In the genomic region with DNA sequence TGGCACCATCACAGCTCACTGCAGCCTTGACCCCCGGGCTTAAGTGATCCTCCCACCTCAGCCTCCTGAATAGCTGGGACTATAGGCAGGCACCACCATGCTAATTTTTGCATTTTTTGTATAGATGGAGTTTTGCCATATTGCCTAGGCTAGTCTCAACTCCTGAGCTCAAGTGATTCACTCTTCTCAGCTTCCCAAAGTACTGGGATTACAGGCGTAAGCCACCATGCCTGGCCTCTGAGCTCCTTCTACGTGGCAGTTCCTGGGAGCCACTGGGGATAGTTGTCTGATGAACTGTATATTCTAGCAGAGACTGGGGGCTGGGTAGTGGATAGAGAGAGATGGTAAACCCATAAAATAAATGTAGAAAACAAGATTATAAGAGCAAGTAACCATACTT, we compare ENCODE assay signal across 1 cellular context.
TF ChIP-seq lines count a peak whose summit lies in the region.

No MANE protein-coding gene starts in this region.

TF ChIP-seq in HCT116, 20 proteins besides CTCF, POLR2A, EP300 and RAD21 (continued from another document):
- TF ChIP-seq, protein P1, sequence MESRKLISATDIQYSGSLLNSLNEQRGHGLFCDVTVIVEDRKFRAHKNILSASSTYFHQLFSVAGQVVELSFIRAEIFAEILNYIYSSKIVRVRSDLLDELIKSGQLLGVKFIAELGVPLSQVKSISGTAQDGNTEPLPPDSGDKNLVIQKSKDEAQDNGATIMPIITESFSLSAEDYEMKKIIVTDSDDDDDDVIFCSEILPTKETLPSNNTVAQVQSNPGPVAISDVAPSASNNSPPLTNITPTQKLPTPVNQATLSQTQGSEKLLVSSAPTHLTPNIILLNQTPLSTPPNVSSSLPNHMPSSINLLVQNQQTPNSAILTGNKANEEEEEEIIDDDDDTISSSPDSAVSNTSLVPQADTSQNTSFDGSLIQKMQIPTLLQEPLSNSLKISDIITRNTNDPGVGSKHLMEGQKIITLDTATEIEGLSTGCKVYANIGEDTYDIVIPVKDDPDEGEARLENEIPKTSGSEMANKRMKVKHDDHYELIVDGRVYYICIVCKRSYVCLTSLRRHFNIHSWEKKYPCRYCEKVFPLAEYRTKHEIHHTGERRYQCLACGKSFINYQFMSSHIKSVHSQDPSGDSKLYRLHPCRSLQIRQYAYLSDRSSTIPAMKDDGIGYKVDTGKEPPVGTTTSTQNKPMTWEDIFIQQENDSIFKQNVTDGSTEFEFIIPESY (IDR thresholded peaks at IDR 0.05; ENCODE audit: extremely low read depth, insufficient replicate concordance, low read length) = no peak
- TF ChIP-seq SP1 (IDR thresholded peaks at IDR 0.05; ENCODE audit: low read depth) = no peak
- TF ChIP-seq TCF7L2 (IDR thresholded peaks at IDR 0.05; ENCODE audit: borderline replicate concordance, extremely low read depth, insufficient read depth, insufficient read length) = no peak
- no peak for TF ChIP-seq ZNF274 (IDR thresholded peaks at IDR 0.05; ENCODE audit: low read depth, low read length)
- TF ChIP-seq, protein P2, sequence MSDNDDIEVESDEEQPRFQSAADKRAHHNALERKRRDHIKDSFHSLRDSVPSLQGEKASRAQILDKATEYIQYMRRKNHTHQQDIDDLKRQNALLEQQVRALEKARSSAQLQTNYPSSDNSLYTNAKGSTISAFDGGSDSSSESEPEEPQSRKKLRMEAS (IDR thresholded peaks at IDR 0.05) = no peak
- TF ChIP-seq CBX3 (IDR thresholded peaks at IDR 0.05; ENCODE audit: low read depth) = no peak
- TF ChIP-seq POLR2AphosphoS5 (IDR thresholded peaks at IDR 0.05; ENCODE audit: low read depth, low read length) = no peak
- TF ChIP-seq ZFX (IDR thresholded peaks at IDR 0.05) = no peak
- no peak for TF ChIP-seq EZH2phosphoT487 (IDR thresholded peaks at IDR 0.05; ENCODE audit: borderline replicate concordance)
- no peak for TF ChIP-seq YY1 (IDR thresholded peaks at IDR 0.05; ENCODE audit: extremely low read depth, insufficient replicate concordance, low read depth, low read length)
